9 cellular contexts compared by ENCODE assay signal in the genomic region with DNA sequence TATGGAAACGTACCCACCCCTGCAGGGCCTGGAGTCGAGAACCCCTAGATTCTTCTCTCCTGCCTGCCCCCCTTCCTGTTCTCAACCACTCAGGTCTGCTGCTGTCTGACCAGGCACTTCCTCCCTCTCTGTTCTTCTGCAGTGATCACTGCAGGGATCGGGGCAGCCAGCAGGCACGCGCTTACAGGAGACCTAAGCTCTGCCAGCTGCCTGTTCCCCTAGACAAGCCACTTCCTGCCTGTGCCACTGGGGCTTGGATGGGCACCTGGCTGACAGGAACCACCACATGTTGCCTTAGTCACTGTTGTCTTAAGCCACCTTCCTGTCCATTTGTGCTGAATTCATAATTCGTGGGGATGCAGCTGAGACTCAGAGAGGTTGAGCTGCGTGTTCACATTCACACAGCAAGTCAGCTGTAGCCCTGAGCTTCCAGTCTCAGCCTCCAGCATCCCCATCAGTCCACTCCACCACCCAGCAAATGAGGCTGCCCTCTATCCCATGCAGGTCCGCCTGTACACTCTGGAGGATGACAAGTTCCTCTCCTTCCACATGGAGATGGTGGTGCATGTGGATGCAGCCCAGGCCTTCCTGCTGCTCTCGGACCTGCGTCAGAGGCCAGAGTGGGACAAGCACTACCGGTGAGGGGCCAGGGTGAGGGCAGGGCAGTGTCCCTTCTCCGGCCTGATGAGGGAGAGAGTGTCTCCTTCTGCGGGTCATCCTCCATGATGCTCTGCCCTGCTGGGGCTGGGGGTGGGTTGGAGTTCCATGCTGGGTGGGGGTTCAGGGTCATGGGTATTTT. TPM values are rescaled to one million over a fixed set of nuclear protein-coding genes. Genes with fewer than 3 reads are reported as not detected.
DNase-seq lines count a peak whose midpoint lies in the region; ATAC-seq and TF ChIP-seq lines count a peak whose summit lies in the region.
"Had no signal": no experiment of that assay in that cellular context is flagged by ENCODE, and none has a peak within 500 bp of the region (broad histone marks: within the 10 kb centered on the region; RNA-seq: fewer than 3 reads in every experiment).

No MANE protein-coding gene starts in this region.

- H3K4me3 ChIP-seq in GM12865 (ENCODE audit: low read depth, low read length) (no peak overlapping the region), neural progenitor cell (no peak overlapping the region), tibial artery (no peak overlapping the region)

- no peak overlapping the region for H3K27ac ChIP-seq in neural progenitor cell
- no peak overlapping the region for H3K27ac ChIP-seq in tibial artery

- DNase-seq in GM12865 (ENCODE audit: low read depth) (peak; percentile 51), NAMALWA (ENCODE audit: low spot score) (peak; percentile 54), neural progenitor cell (ENCODE audit: low spot score) (no peak), head of caudate nucleus (no peak), NOMO-1 treated with dmso at 0.1 percent for 144 hours (lab: John Stamatoyannopoulos, UW; ENCODE audit: unreplicated experiment) (no peak), tibial artery (no peak)
- DNase-seq in activated T-cell treated with anti-CD3 and anti-CD28 coated beads, Interleukin-2, amount 50 U/mL, for 4 hours = no peak

- peaks cover 13% of the 10 kb centered on the region for H3K4me1 Mint-ChIP-seq in activated T-cell treated with anti-CD3 and anti-CD28 coated beads, Interleukin-2, amount 50 U/mL, for 4 hours (ENCODE audit: low read depth)
- H3K4me1 Mint-ChIP-seq in neural progenitor cell = peaks cover 23% of the 10 kb centered on the region

- no peak overlapping the region for H3K4me2 ChIP-seq in neural progenitor cell

- peak; percentile 49 to 68 for ATAC-seq in activated T-cell treated with anti-CD3 and anti-CD28 coated beads, Interleukin-2, amount 50 U/mL, for 4 hours

- no peaks in the 10 kb centered on the region for H3K36me3 Mint-ChIP-seq in activated T-cell treated with anti-CD3 and anti-CD28 coated beads, Interleukin-2, amount 50 U/mL, for 4 hours (ENCODE audit: insufficient read depth)
- no peaks in the 10 kb centered on the region for H3K36me3 Mint-ChIP-seq in neural progenitor cell
- H3K36me3 Mint-ChIP-seq: brain had no signal

- no peaks in the 10 kb centered on the region for H3F3A ChIP-seq in neural progenitor cell (ENCODE audit: low read depth)

- intact Hi-C loops in head of caudate nucleus (cut with DNase I) = no loop called here
- intact Hi-C loops in tibial artery (cut with DNase I; ENCODE audit: low total_unique reads) = no loop called here

- no peaks in the 10 kb centered on the region for H3K4me1 ChIP-seq in neural progenitor cell
- H3K4me1 ChIP-seq in tibial artery = peaks cover 0 to 10% (median 5%) of the 10 kb centered on the region in 4 donors

- H3K79me2 ChIP-seq in neural progenitor cell (ENCODE audit: low read depth) = no peaks in the 10 kb centered on the region

- H3K27me3 ChIP-seq in neural progenitor cell (no peaks in the 10 kb centered on the region), tibial artery (no peaks in the 10 kb centered on the region)

- H3K9me3 ChIP-seq in neural progenitor cell (ENCODE audit: low read depth) (no peaks in the 10 kb centered on the region), tibial artery (no peaks in the 10 kb centered on the region)

- no peaks in the 10 kb centered on the region for H3K27me3 Mint-ChIP-seq in activated T-cell treated with anti-CD3 and anti-CD28 coated beads, Interleukin-2, amount 50 U/mL, for 4 hours (ENCODE audit: low read depth)
- H3K27me3 Mint-ChIP-seq in neural progenitor cell (ENCODE audit: insufficient read depth, low read depth) = peaks cover 8% of the 10 kb centered on the region

- no peaks in the 10 kb centered on the region for H4K20me1 ChIP-seq in neural progenitor cell (ENCODE audit: low read depth)

- peak overlapping the region; percentile 2 for H3K4me3 Mint-ChIP-seq in activated T-cell treated with anti-CD3 and anti-CD28 coated beads, Interleukin-2, amount 50 U/mL, for 4 hours
- no peak overlapping the region for H3K4me3 Mint-ChIP-seq in neural progenitor cell
- H3K4me3 Mint-ChIP-seq: brain had no signal

- H3K36me3 ChIP-seq in neural progenitor cell = no peaks in the 10 kb centered on the region
- peaks cover 32 to 83% (median 43%) of the 10 kb centered on the region in 3 donors for H3K36me3 ChIP-seq in tibial artery

- no peak overlapping the region for H3K9ac ChIP-seq in neural progenitor cell

- no peak overlapping the region for H2AFZ ChIP-seq in neural progenitor cell (replicated peaks)

- H3K27ac Mint-ChIP-seq in neural progenitor cell = peak overlapping the region; percentile 64
- H3K27ac Mint-ChIP-seq: brain had no signal

- TF ChIP-seq CTCF in GM12865 (IDR thresholded peaks at IDR 0.05; ENCODE audit: insufficient read depth, low read depth, low read length, missing control alignments) (no peak), neural progenitor cell (IDR thresholded peaks at IDR 0.05) (no peak), tibial artery (IDR thresholded peaks at IDR 0.05) (no peak)

- H3K9me3 Mint-ChIP-seq in activated T-cell treated with anti-CD3 and anti-CD28 coated beads, Interleukin-2, amount 50 U/mL, for 4 hours = no peaks in the 10 kb centered on the region
- no peaks in the 10 kb centered on the region for H3K9me3 Mint-ChIP-seq in neural progenitor cell
- H3K9me3 Mint-ChIP-seq: brain had no signal

RNA-seq across cellular contexts. Expression of a gene that starts 18.6 kb away (rescaled TPM):
- not detected for total RNA-seq in activated T-cell treated with anti-CD3 and anti-CD28 coated beads, Interleukin-2, amount 50 U/mL, for 4 hours
- total RNA-seq in neural progenitor cell (ENCODE audit: low replicate concordance) = not detected in 2 replicates
- total RNA-seq: renal cortical epithelial cell had no signal

RNA-seq across cellular contexts. Expression of a gene that starts 36.8 kb away (rescaled TPM):
- under 1 TPM in 1 of 3 donors, not detected in 2; 0.08 TPM for total RNA-seq in activated T-cell treated with anti-CD3 and anti-CD28 coated beads, Interleukin-2, amount 50 U/mL, for 4 hours
- 0.21 and 0.34 TPM in 2 replicates for total RNA-seq in neural progenitor cell (ENCODE audit: low replicate concordance)
- total RNA-seq: renal cortical epithelial cell had no signal

RNA-seq across cellular contexts. Expression of a gene that starts 56.7 kb away (rescaled TPM):
- under 1 TPM; 0.25 to 0.35 (median 0.34) TPM for total RNA-seq in activated T-cell treated with anti-CD3 and anti-CD28 coated beads, Interleukin-2, amount 50 U/mL, for 4 hours
- 0.51 and 1.7 TPM in 2 replicates for total RNA-seq in neural progenitor cell (ENCODE audit: low replicate concordance)

Comparison
In these comparisons a context has a peak if more than half of its experiments do, and no peak if none do; other contexts are left out.
1. DNase-seq: peak in GM12865 (single experiment) and NAMALWA (single experiment); none in activated T-cell treated with anti-CD3 and anti-CD28 coated beads, Interleukin-2, amount 50 U/mL, for 4 hours (single experiment), neural progenitor cell (single experiment), head of caudate nucleus (0 of 42), NOMO-1 treated with dmso at 0.1 percent for 144 hours (single experiment) and tibial artery (0 of 2).